Comparison of ENCODE assay signal across 9 cellular contexts in genomic region chr1:12152106-12152891, GRCh38. TPM values are rescaled to one million over a fixed set of nuclear protein-coding genes. Genes with fewer than 3 reads are reported as not detected.
DNase-seq lines count a peak whose midpoint lies in the region; ATAC-seq, FAIRE-seq and TF ChIP-seq lines count a peak whose summit lies in the region.
"Had no signal": no experiment of that assay in that cellular context is flagged by ENCODE, and none has a peak within 500 bp of the region (broad histone marks: within the 10 kb centered on the region; RNA-seq: fewer than 3 reads in every experiment).

No MANE protein-coding gene starts in this region.

- no peak overlapping the region for H3K4me3 ChIP-seq in right lobe of liver

- DNase-seq in GM12891 (ENCODE audit: insufficient read length, low spot score) = peak; percentile 53
- DNase-seq in GM20000 (ENCODE audit: low spot score) = peak; percentile 76
- DNase-seq in right lobe of liver = no peak
- no peak for DNase-seq in GOT3 (lab: John Stamatoyannopoulos, UW)
- DNase-seq in NCI-H1417 (lab: John Stamatoyannopoulos, UW) = no peak
- DNase-seq in AG20443 (ENCODE audit: low spot score) = no peak
- no peak for DNase-seq in activated CD4-positive, alpha-beta T cell treated with anti-CD3 and anti-CD28 coated beads, Interleukin-2, amount 50 U/mL, for 1 hour

- H3K36me3 ChIP-seq in right lobe of liver = no peaks in the 10 kb centered on the region

- ATAC-seq in HG03520 (IDR thresholded peaks at IDR 0.05; ENCODE audit: unreplicated experiment) (peak; percentile 55), right lobe of liver (no peak)

- H3K27ac ChIP-seq in right lobe of liver = peak overlapping the region; percentile 11 to 95 (median 65)

- 0 out of 2 replicates have a peak, but pooled peaks have one; percentile 7 for TF ChIP-seq POLR2A in GM12891 (IDR thresholded peaks at IDR 0.05; ENCODE audit: low read depth, low read length)
- no peak for TF ChIP-seq POLR2A in right lobe of liver (IDR thresholded peaks at IDR 0.05)

- no peaks in the 10 kb centered on the region for H3K9me3 ChIP-seq in right lobe of liver

- TF ChIP-seq CTCF in GM20000 (IDR thresholded peaks at IDR 0.05; ENCODE audit: extremely low read depth, missing control alignments) = no peak
- no peak for TF ChIP-seq CTCF in right lobe of liver (IDR thresholded peaks at IDR 0.05)

- FAIRE-seq in GM12891 (lab: Jason Lieb, UNC) = peak; percentile 99
- FAIRE-seq: astrocyte had no signal

- H3K27me3 ChIP-seq in right lobe of liver = no peaks in the 10 kb centered on the region

- H3K4me1 ChIP-seq in right lobe of liver = peaks cover 0 to 38% (median 12%) of the 10 kb centered on the region in 4 donors

- 59% methylated on average over 5 of the region's 7 CpGs for WGBS in right lobe of liver (ENCODE audit: insufficient coverage, low coverage, low lambda C conversion rate, missing lambda C conversion rate)

- intact Hi-C loops in right lobe of liver (cut with DNase I) = no loop called here

TF ChIP-seq in GM12891, 5 proteins besides CTCF, POLR2A, EP300 and RAD21:
- TF ChIP-seq POLR2AphosphoS5 (IDR thresholded peaks at IDR 0.05; ENCODE audit: low read depth, low read length) (peak; percentile 49), POU2F2 (IDR thresholded peaks at IDR 0.05; ENCODE audit: low read depth, low read length) (peak; percentile 90), PAX5 (IDR thresholded peaks at IDR 0.05; ENCODE audit: insufficient read depth, low read length, severe bottlenecking) (no peak), TAF1 (IDR thresholded peaks at IDR 0.05; ENCODE audit: low read depth, low read length) (no peak), SPI1 (IDR thresholded peaks at IDR 0.05; ENCODE audit: low read depth, low read length) (peak; percentile 96)
TF ChIP-seq in GM12891: peak in this region for 3.

RNA-seq across cellular contexts. Expression of gene TNFRSF1B, which starts 14.5 kb away (rescaled TPM):
- polyA plus RNA-seq in GM12891 (2012; ENCODE audit: low read depth, missing spikeins) = 27.3 TPM
- 10 to 100 TPM; 12.9 to 56.9 (median 26.5) TPM for total RNA-seq in right lobe of liver

Comparison
In these comparisons a context has a peak if more than half of its experiments do, and no peak if none do; other contexts are left out.
1. DNase-seq: peak in GM12891 (single experiment) and GM20000 (single experiment); none in right lobe of liver (0 of 3), GOT3 (single experiment), NCI-H1417 (0 of 3), AG20443 (single experiment) and activated CD4-positive, alpha-beta T cell treated with anti-CD3 and anti-CD28 coated beads, Interleukin-2, amount 50 U/mL, for 1 hour (single experiment).